ENCODE assay signal across 21 cellular contexts in the genomic region with DNA sequence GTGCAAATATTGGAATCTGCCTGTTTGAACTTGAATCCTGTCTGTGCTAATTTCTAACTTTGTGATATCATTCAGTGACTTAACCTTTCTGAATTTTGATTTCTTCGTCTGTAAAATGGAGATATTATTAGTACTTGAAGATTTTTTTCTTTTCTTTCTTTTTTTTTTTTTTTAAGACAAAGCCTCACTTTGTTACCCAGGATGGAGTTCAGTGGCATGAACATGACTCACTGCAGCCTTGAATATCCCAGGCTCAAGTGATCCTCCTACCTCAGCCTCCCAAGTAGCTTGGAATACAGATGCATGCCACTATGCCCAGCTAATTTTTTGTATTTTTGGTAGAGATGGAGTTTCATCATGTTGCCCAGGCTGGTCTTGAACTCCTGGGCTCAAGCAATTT.
"Had no signal": no experiment of that assay in that cellular context is flagged by ENCODE, and none has a peak within 500 bp of the region (broad histone marks: within the 10 kb centered on the region; RNA-seq: fewer than 3 reads in every experiment).

No MANE protein-coding gene starts in this region.

- H3K9me3 Mint-ChIP-seq: activated naive CD4-positive, alpha-beta T cell treated with anti-CD3 and anti-CD28 coated beads, Interleukin-2, amount 50 U/mL, for 72 hours; activated T-helper 1 cell treated with anti-CD3 and anti-CD28 coated beads, Interleukin-12 subunit alpha, Interleukin-12 subunit beta, Interleukin-2, Interleukin-4 antibody, amounts not matched to agents 30 ng/mL and 10 ng/mL and 1 ng/mL, durations not matched to agents 14 hours and 24 hours and 36 hours; central memory CD8-positive, alpha-beta T cell; stimulated activated naive CD8-positive, alpha-beta T cell treated with anti-CD3 and anti-CD28 coated beads, Interleukin-15, amount 100 ng/mL, for 72 hours; WTC11 had no signal

- ATAC-seq: activated naive CD4-positive, alpha-beta T cell treated with anti-CD3 and anti-CD28 coated beads, Interleukin-2, amount 50 U/mL, for 72 hours; esophagus mucosa; stimulated activated naive CD8-positive, alpha-beta T cell treated with anti-CD3 and anti-CD28 coated beads, Interleukin-15, amount 100 ng/mL, for 72 hours; WTC11 had no signal

- H3K9me3 ChIP-seq: breast epithelium, prostate gland, right atrium auricular region, tibial artery had no signal

- H3K27me3 Mint-ChIP-seq: central memory CD8-positive, alpha-beta T cell; stimulated activated naive CD8-positive, alpha-beta T cell treated with anti-CD3 and anti-CD28 coated beads, Interleukin-15, amount 100 ng/mL, for 72 hours had no signal

- DNase-seq: activated CD4-positive, alpha-beta T cell treated with anti-CD3 and anti-CD28 coated beads for 4 hours; activated CD4-positive, alpha-beta T cell treated with anti-CD3 and anti-CD28 coated beads, Interleukin-2, amount 50 U/mL, for 48 hours; activated gamma-delta T cell; amniotic stem cell; effector memory CD4-positive, alpha-beta T cell; hypothalamus; left colon; mesenchymal stem cell; stimulated activated CD4-positive, alpha-beta T cell treated with anti-CD3 and anti-CD28 coated beads, Interleukin-4, amount 100 ng/mL, for 24 hours; stimulated activated naive CD8-positive, alpha-beta T cell treated with anti-CD3 and anti-CD28 coated beads, Interleukin-15, amount 100 ng/mL, for 72 hours; T-helper 1 cell; T-helper 9 cell; tibial artery had no signal

- H3K27ac Mint-ChIP-seq: activated T-helper 1 cell treated with anti-CD3 and anti-CD28 coated beads, Interleukin-12 subunit alpha, Interleukin-12 subunit beta, Interleukin-2, Interleukin-4 antibody, amounts not matched to agents 30 ng/mL and 10 ng/mL and 1 ng/mL, durations not matched to agents 14 hours and 24 hours and 36 hours; WTC11 had no signal

- H3K4me3 Mint-ChIP-seq: activated T-helper 1 cell treated with anti-CD3 and anti-CD28 coated beads, Interleukin-12 subunit alpha, Interleukin-12 subunit beta, Interleukin-2, Interleukin-4 antibody, amounts not matched to agents 30 ng/mL and 10 ng/mL and 1 ng/mL, durations not matched to agents 14 hours and 24 hours and 36 hours; central memory CD8-positive, alpha-beta T cell; stimulated activated naive CD8-positive, alpha-beta T cell treated with anti-CD3 and anti-CD28 coated beads, Interleukin-15, amount 100 ng/mL, for 72 hours; WTC11 had no signal

- H3K4me1 Mint-ChIP-seq: WTC11 had no signal
